25 cellular contexts compared by ENCODE assay signal in genomic region chr5:104298518-104298917, GRCh38.
"Had no signal": no experiment of that assay in that cellular context is flagged by ENCODE, and none has a peak within 500 bp of the region (broad histone marks: within the 10 kb centered on the region; RNA-seq: fewer than 3 reads in every experiment).

No MANE protein-coding gene starts in this region.

- H3K4me1 ChIP-seq: colonic mucosa, esophagus muscularis mucosa, esophagus squamous epithelium, foreskin keratinocyte, gastrocnemius medialis, gastroesophageal sphincter, heart left ventricle, heart right ventricle had no signal

- H3K36me3 ChIP-seq: colonic mucosa, esophagus muscularis mucosa, esophagus squamous epithelium, gastrocnemius medialis, gastroesophageal sphincter, heart left ventricle, heart right ventricle had no signal

- H3K27me3 Mint-ChIP-seq: dendritic cell treated with granulocyte-macrophage colony-stimulating factor and Interleukin-4, amounts not matched to agents 40 ng/mL and 50 ng/mL, for 4 days; effector memory CD8-positive, alpha-beta T cell had no signal

- H3K27me3 ChIP-seq: colonic mucosa, dorsolateral prefrontal cortex, esophagus muscularis mucosa, esophagus squamous epithelium, foreskin keratinocyte, gastrocnemius medialis, gastroesophageal sphincter, heart left ventricle, heart right ventricle had no signal

- H3K27ac ChIP-seq: colonic mucosa, coronary artery, dorsolateral prefrontal cortex, epithelial cell of prostate, esophagus muscularis mucosa, esophagus squamous epithelium, foreskin keratinocyte, gastrocnemius medialis, gastroesophageal sphincter, heart left ventricle, heart right ventricle had no signal

- ATAC-seq: effector memory CD8-positive, alpha-beta T cell; esophagus mucosa; foreskin keratinocyte; gastrocnemius medialis; gastroesophageal sphincter; heart left ventricle; heart right ventricle had no signal

- H3K9me3 Mint-ChIP-seq: endodermal cell had no signal

- H3K9me3 ChIP-seq: colonic mucosa, esophagus muscularis mucosa, esophagus squamous epithelium, gastrocnemius medialis, gastroesophageal sphincter, heart left ventricle, heart right ventricle had no signal

- H3K27ac Mint-ChIP-seq: dendritic cell treated with granulocyte-macrophage colony-stimulating factor and Interleukin-4, amounts not matched to agents 40 ng/mL and 50 ng/mL, for 4 days; effector memory CD8-positive, alpha-beta T cell; endodermal cell had no signal

- DNase-seq: colonic mucosa; cortex of kidney; dermis blood vessel endothelial cell; dorsolateral prefrontal cortex; effector CD4-positive, alpha-beta T cell; effector CD8-positive, alpha-beta T cell; effector memory CD4-positive, alpha-beta T cell; effector memory CD8-positive, alpha-beta T cell; endodermal cell; erythroblast; esophagus squamous epithelium; foreskin fibroblast; foreskin keratinocyte; foreskin melanocyte; gastrocnemius medialis; glutamatergic neuron; head of caudate nucleus; heart left ventricle; heart right ventricle had no signal

- H3K4me1 Mint-ChIP-seq: endodermal cell had no signal

- H3K4me3 Mint-ChIP-seq: dendritic cell treated with granulocyte-macrophage colony-stimulating factor and Interleukin-4, amounts not matched to agents 40 ng/mL and 50 ng/mL, for 4 days; effector memory CD8-positive, alpha-beta T cell; endodermal cell had no signal

- H3K4me3 ChIP-seq: colonic mucosa, coronary artery, dorsolateral prefrontal cortex, esophagus muscularis mucosa, esophagus squamous epithelium, gastrocnemius medialis, gastroesophageal sphincter, heart left ventricle, heart right ventricle had no signal
